In genomic region chr7:80677629-80678028, GRCh38 we compare ENCODE assay signal across 22 cellular contexts. TPM values are rescaled to one million over a fixed set of nuclear protein-coding genes. Genes with fewer than 3 reads are reported as not detected.
A peak's percentile ranks its signal among the peaks of the same experiment; 100 is the strongest.
DNase-seq lines count a peak whose midpoint lies in the region; ATAC-seq, FAIRE-seq and TF ChIP-seq lines count a peak whose summit lies in the region.
"Had no signal": no experiment of that assay in that cellular context is flagged by ENCODE, and none has a peak within 500 bp of the region (broad histone marks: within the 10 kb centered on the region; RNA-seq: fewer than 3 reads in every experiment).

No MANE protein-coding gene starts in this region.

- H3K9me2 ChIP-seq in HCT116 (ENCODE audit: insufficient read depth), result no peaks in the 10 kb centered on the region

- H3K4me2 ChIP-seq in HCT116 (ENCODE audit: low read length), result 0 out of 2 replicates have a peak overlapping the region, but pooled peaks have one; percentile 6
- H3K4me2 ChIP-seq: KMS-11 had no signal

- H4K20me1 ChIP-seq in HCT116 (ENCODE audit: insufficient read depth), result no peaks in the 10 kb centered on the region

- FAIRE-seq in G401.6 (lab: Jason Lieb, UNC), result peak; percentile 73
- FAIRE-seq: GM18507, H1 had no signal

- H3K4me3 ChIP-seq in HCT116 (replicated peaks in 1 of 2; ENCODE audit: low read depth in 1 of 2, low read length in 2 of 2) (no peak overlapping the region), RWPE2 (ENCODE audit: severe bottlenecking) (no peak overlapping the region), fibroblast of the aortic adventitia (ENCODE audit: low read depth, low read length) (no peak overlapping the region), right lobe of liver (no peak overlapping the region)

- no peak overlapping the region for H3K9ac ChIP-seq in HCT116 (ENCODE audit: low read length)
- H3K9ac ChIP-seq: KMS-11 had no signal

- H3K4me1 ChIP-seq in HCT116 (ENCODE audit: control insufficient read depth in 1 of 2, insufficient read depth in 2 of 2, low read length in 2 of 2), result peaks cover 2 to 23% of the 10 kb centered on the region in 2 experiments; a peak in 2 of 4 replicates
- H3K4me1 ChIP-seq in RWPE2 (ENCODE audit: insufficient read depth, poor library complexity, severe bottlenecking), result peaks cover 32% of the 10 kb centered on the region
- peaks cover 0 to 5% (median 0%) of the 10 kb centered on the region in 4 donors for H3K4me1 ChIP-seq in right lobe of liver

- DNase-seq in HCT116 (ENCODE audit: low read depth, low spot score) (no peak), RWPE2 (ENCODE audit: low spot score) (no peak), fibroblast of the aortic adventitia (ENCODE audit: low read depth) (peak; percentile 5), right lobe of liver (no peak), NCI-H2171 treated with DMSO at 0.1 percent for 48 hours (lab: John Stamatoyannopoulos, UW) (no peak)
- DNase-seq: CD4-positive, CD25-positive, alpha-beta regulatory T cell; DND-41; MV-4-11; NCI-H1105 treated with DMSO at 0.1 percent for 48 hours; NCI-H2081; NCI-H446; NCI-H526 treated with DMSO at 0.1 percent for 48 hours; OCI-M1; T-helper 1 cell had no signal

- peak overlapping the region; percentile 7 for H2AFZ ChIP-seq in HCT116 (ENCODE audit: low read depth, low read length, poor library complexity, severe bottlenecking)

- no peak for TF ChIP-seq RAD21 in HCT116 (IDR thresholded peaks at IDR 0.05; ENCODE audit: low read depth)

- no peak for TF ChIP-seq CTCF in HCT116 (IDR thresholded peaks at IDR 0.05 in 2 of 3, conservative IDR thresholded peaks at IDR 0.05 in 1 of 3; ENCODE audit: borderline replicate concordance in 1 of 3, insufficient read depth in 1 of 3, low read depth in 2 of 3, low read length in 2 of 3)
- TF ChIP-seq CTCF in RWPE2 (IDR thresholded peaks at IDR 0.05; ENCODE audit: poor library complexity, severe bottlenecking), result no peak
- no peak for TF ChIP-seq CTCF in fibroblast of the aortic adventitia (IDR thresholded peaks at IDR 0.05; ENCODE audit: insufficient read depth, low read length)
- no peak for TF ChIP-seq CTCF in right lobe of liver (IDR thresholded peaks at IDR 0.05)

- RAD21 ChIA-PET in HCT116 (lab: Charles Lee; ENCODE audit: low non-redundant PET in 1 of 2, low total read pairs in 2 of 2, uncharacterized antibody in 2 of 2, unreplicated experiment in 2 of 2), result no interaction called here

- intact Hi-C loops in HCT116 (cut with micrococcal nuclease), result no loop called here
- intact Hi-C loops in right lobe of liver (cut with DNase I), result no loop called here

- POLR2A ChIA-PET in HCT116 (lab: Charles Lee), result no interaction called here

- H3K27me3 ChIP-seq in HCT116 (ENCODE audit: insufficient read depth, low read length) (no peaks in the 10 kb centered on the region), RWPE2 (ENCODE audit: insufficient read depth, poor library complexity, severe bottlenecking) (no peaks in the 10 kb centered on the region), right lobe of liver (no peaks in the 10 kb centered on the region)

- TF ChIP-seq POLR2A in HCT116 (IDR thresholded peaks at IDR 0.05; ENCODE audit: borderline replicate concordance, extremely low read depth, insufficient read depth, insufficient read length) (no peak), right lobe of liver (IDR thresholded peaks at IDR 0.05) (no peak)

- ATAC-seq in HCT116 (no peak), RWPE2 (ENCODE audit: low read depth) (peak; percentile 53; the same call in 2 of the 3 replicates), right lobe of liver (no peak), GM21390 (IDR thresholded peaks at IDR 0.05; ENCODE audit: unreplicated experiment) (no peak), HG03460 (IDR thresholded peaks at IDR 0.05; ENCODE audit: unreplicated experiment) (no peak)

- H3K36me3 ChIP-seq in HCT116 (ENCODE audit: control insufficient read depth in 1 of 2, insufficient read depth in 2 of 2, low read length in 2 of 2) (no peaks in the 10 kb centered on the region), RWPE2 (ENCODE audit: low read depth) (no peaks in the 10 kb centered on the region), right lobe of liver (peaks cover 0 to 2% (median 0%) of the 10 kb centered on the region in 4 donors)

- H3K9me3 ChIP-seq in HCT116 (ENCODE audit: control insufficient read depth in 1 of 2, insufficient read depth in 1 of 2, low read depth in 1 of 2, low read length in 2 of 2), result no peaks in the 10 kb centered on the region
- H3K9me3 ChIP-seq in RWPE2 (ENCODE audit: severe bottlenecking), result no peaks in the 10 kb centered on the region
- H3K9me3 ChIP-seq in right lobe of liver, result no peaks in the 10 kb centered on the region

- 95% methylated on average over 1 of the region's 1 CpG for WGBS in right lobe of liver (ENCODE audit: insufficient coverage, low coverage, low lambda C conversion rate, missing lambda C conversion rate)

- no peaks in the 10 kb centered on the region for H3K79me2 ChIP-seq in HCT116 (ENCODE audit: insufficient read depth, low read length)

- H3K27ac ChIP-seq in HCT116 (ENCODE audit: low read depth, low read length) (no peak overlapping the region), RWPE2 (ENCODE audit: poor library complexity, severe bottlenecking) (no peak overlapping the region), right lobe of liver (no peak overlapping the region)
- H3K27ac ChIP-seq: KMS-11 had no signal

- BruUV-seq in HCT116 (replicated peaks; lab: Mats Ljungman, UMichigan), result no TSS peak

- CTCF ChIA-PET in HCT116 (lab: Charles Lee), result interaction anchor here (1.0 kb wide), 1 partner anchor 19 kb away, joined by 3 read pairs; no protein-coding TSS in a partner anchor

TF ChIP-seq in HCT116, 20 proteins besides CTCF, POLR2A, EP300 and RAD21:
- TF ChIP-seq ATF3 (IDR thresholded peaks at IDR 0.05) (no peak), FOSL1 (IDR thresholded peaks at IDR 0.05; ENCODE audit: low read depth) (peak; percentile 45), POLR2AphosphoS5 (IDR thresholded peaks at IDR 0.05; ENCODE audit: low read depth, low read length) (no peak), ZBTB33 (IDR thresholded peaks at IDR 0.05; ENCODE audit: extremely low read depth, insufficient replicate concordance, low read length) (no peak), CEBPB (IDR thresholded peaks at IDR 0.05; ENCODE audit: low read depth) (no peak)

RNA-seq across cellular contexts. Expression of gene CD36, which starts 39.2 kb away (rescaled TPM):
- total RNA-seq in HCT116 (2021; ENCODE audit: unreplicated experiment) (0.32 TPM), fibroblast of the aortic adventitia (ENCODE audit: low replicate concordance) (1.7 and 561 TPM in 2 replicates), right lobe of liver (10 to 100 TPM; 14.0 to 73.8 (median 34.7) TPM)
- polyA plus RNA-seq in HCT116 (2012), result 0.07 TPM in 1 of 2 replicates, not detected in the other
- total RNA-seq: G401, HT-29 had no signal
